Comparison of ENCODE assay signal across 21 cellular contexts in genomic region chr10:124176309-124177179, GRCh38.
DNase-seq lines count a peak whose midpoint lies in the region; ATAC-seq, FAIRE-seq and TF ChIP-seq lines count a peak whose summit lies in the region.
"Had no signal": no experiment of that assay in that cellular context is flagged by ENCODE, and none has a peak within 500 bp of the region (broad histone marks: within the 10 kb centered on the region; RNA-seq: fewer than 3 reads in every experiment).

No MANE protein-coding gene starts in this region.

- no peak overlapping the region for H3K4me3 ChIP-seq in cardiac fibroblast (replicated peaks in 1 of 2; ENCODE audit: low read depth in 2 of 2, low read length in 2 of 2)
- no peak overlapping the region for H3K4me3 ChIP-seq in kidney (ENCODE audit: low read length in 2 of 2)
- H3K4me3 ChIP-seq: SJSA1, vagina had no signal

- H3K36me3 Mint-ChIP-seq in nephron (ENCODE audit: low read depth) (no peaks in the 10 kb centered on the region), endothelial cell (ENCODE audit: low read depth, unreplicated experiment) (peaks cover 4% of the 10 kb centered on the region)

- H3K4me1 Mint-ChIP-seq in nephron (peaks cover 25% of the 10 kb centered on the region), endothelial cell (ENCODE audit: unreplicated experiment) (peaks cover 5% of the 10 kb centered on the region)

- ATAC-seq in GM19035 (IDR thresholded peaks at IDR 0.05; ENCODE audit: unreplicated experiment) (no peak), GM18909 (IDR thresholded peaks at IDR 0.05; ENCODE audit: poor library complexity, unreplicated experiment) (no peak)
- ATAC-seq: PC-3, right cardiac atrium, T-helper 17 cell had no signal

- no peaks in the 10 kb centered on the region for H3K36me3 ChIP-seq in kidney (ENCODE audit: control insufficient read depth in 1 of 2, insufficient read depth in 2 of 2, low read length in 2 of 2)
- H3K36me3 ChIP-seq: SJSA1, vagina had no signal

- TF ChIP-seq CTCF in cardiac fibroblast (IDR thresholded peaks at IDR 0.05; ENCODE audit: low read depth, low read length) (no peak), nephron (IDR thresholded peaks at IDR 0.05; ENCODE audit: unreplicated experiment in 3 of 3) (no peak), kidney (IDR thresholded peaks at IDR 0.05; ENCODE audit: borderline replicate concordance, extremely low read depth, insufficient read depth) (no peak), endothelial cell (IDR thresholded peaks at IDR 0.05; ENCODE audit: unreplicated experiment) (no peak)

- no peak overlapping the region for H3K9ac ChIP-seq in kidney (ENCODE audit: low read length in 2 of 2)

- no peaks in the 10 kb centered on the region for H3K9me3 ChIP-seq in kidney (ENCODE audit: control insufficient read depth in 1 of 2, low read length in 2 of 2)
- H3K9me3 ChIP-seq: SJSA1, vagina had no signal

- H3K27me3 Mint-ChIP-seq in nephron (ENCODE audit: low read depth) (peaks cover 32% of the 10 kb centered on the region), endothelial cell (ENCODE audit: unreplicated experiment) (peaks cover 4% of the 10 kb centered on the region)

- H3K9me3 Mint-ChIP-seq in nephron, result no peaks in the 10 kb centered on the region
- no peaks in the 10 kb centered on the region for H3K9me3 Mint-ChIP-seq in endothelial cell (ENCODE audit: unreplicated experiment)

- H3K27ac ChIP-seq in kidney (ENCODE audit: low read depth in 2 of 2, low read length in 2 of 2), result no peak overlapping the region
- H3K27ac ChIP-seq: SJSA1, vagina had no signal

- FAIRE-seq in kidney (lab: Jason Lieb, UNC), result no peak
- FAIRE-seq: colon, endometrium, islet of Langerhans had no signal

- H3K4me1 ChIP-seq in kidney (ENCODE audit: control insufficient read depth in 1 of 2, insufficient read depth in 1 of 2, low read depth in 1 of 2, low read length in 2 of 2), result peaks cover 0 to 7% of the 10 kb centered on the region in 2 donors
- H3K4me1 ChIP-seq: SJSA1, vagina had no signal

- H3K27ac Mint-ChIP-seq in nephron (peak overlapping the region in 2 of 3 experiments; percentile 20 to 67), endothelial cell (ENCODE audit: unreplicated experiment) (no peak overlapping the region)
- H3K27ac Mint-ChIP-seq: T-helper 17 cell had no signal

- H3K4me3 Mint-ChIP-seq in nephron, result peak overlapping the region in 1 of 3 experiments; percentile 22
- no peak overlapping the region for H3K4me3 Mint-ChIP-seq in endothelial cell (ENCODE audit: unreplicated experiment)
- H3K4me3 Mint-ChIP-seq: T-helper 17 cell had no signal

- intact Hi-C loops in kidney (cut with DNase I), result no loop called here

- peak; percentile 33 for DNase-seq in A172 (ENCODE audit: low spot score)
- DNase-seq in Daoy (ENCODE audit: low read depth), result peak; percentile 60
- DNase-seq in cardiac fibroblast (ENCODE audit: low read depth in 2 of 2), result peak; percentile 22 to 26
- DNase-seq in kidney, result no peak
- no peak for DNase-seq in endothelial cell (ENCODE audit: low spot score)
- DNase-seq: activated effector memory CD4-positive, alpha-beta T cell treated with Interleukin-2 at 50 U/mL for 16 hours; HCEC 1CT; KBM-7; NCI-H2081 treated with DMSO at 0.1 percent for 48 hours; NCI-H69; PC-3; right cardiac atrium; T-helper 17 cell had no signal

Comparison
In these comparisons a context has a peak if more than half of its experiments do, and no peak if none do; other contexts are left out.
1. DNase-seq: peak in A172 (single experiment), Daoy (single experiment) and cardiac fibroblast (2 of 2); none in kidney (single experiment) and endothelial cell (single experiment).